ENCODE assay signal across 19 cellular contexts in genomic region chr2:137202310-137202709, GRCh38.
"Had no signal": no experiment of that assay in that cellular context is flagged by ENCODE, and none has a peak within 500 bp of the region (broad histone marks: within the 10 kb centered on the region; RNA-seq: fewer than 3 reads in every experiment).

No MANE protein-coding gene starts in this region.

- H3K9me3 Mint-ChIP-seq: dendritic cell treated with granulocyte-macrophage colony-stimulating factor and Interleukin-4, amounts not matched to agents 40 ng/mL and 50 ng/mL, for 4 days; neural progenitor cell had no signal

- H3K4me3 ChIP-seq: lung, neural progenitor cell, right lobe of liver, smooth muscle cell, tibial nerve had no signal

- DNase-seq: activated CD4-positive, alpha-beta T cell treated with anti-CD3 and anti-CD28 coated beads, Interleukin-2, amount 50 U/mL, for 4 hours; activated naive CD4-positive, alpha-beta T cell treated with Interleukin-2 at 50 U/mL for 16 hours; activated T-cell treated with anti-CD3 and anti-CD28 coated beads for 4 hours; aorta; effector memory CD8-positive, alpha-beta T cell; hypothalamus; left colon; midbrain; right lobe of liver; stimulated activated CD4-positive, alpha-beta T cell treated with anti-CD3 and anti-CD28 coated beads, Interleukin-4, amount 100 ng/mL, for 4 hours; stimulated activated CD8-positive, alpha-beta memory T cell treated with anti-CD3 and anti-CD28 coated beads, Interleukin-4, amount 100 ng/mL, for 48 hours; stimulated activated naive CD4-positive, alpha-beta T cell treated with Interleukin-2 at 50 U/mL for 16 hours; substantia nigra had no signal

- H3K36me3 ChIP-seq: neural progenitor cell, right lobe of liver, tibial nerve had no signal

- H3K4me1 Mint-ChIP-seq: neural progenitor cell had no signal

- H3K27ac Mint-ChIP-seq: dendritic cell treated with granulocyte-macrophage colony-stimulating factor and Interleukin-4, amounts not matched to agents 40 ng/mL and 50 ng/mL, for 4 days; effector memory CD8-positive, alpha-beta T cell; neural progenitor cell had no signal

- H3K27me3 Mint-ChIP-seq: dendritic cell treated with granulocyte-macrophage colony-stimulating factor and Interleukin-4, amounts not matched to agents 40 ng/mL and 50 ng/mL, for 4 days; effector memory CD8-positive, alpha-beta T cell had no signal

- ATAC-seq: activated CD4-positive, CD25-positive, alpha-beta regulatory T cell treated with anti-CD3 and anti-CD28 coated beads, Interleukin-2, amount 50 U/mL, for 24 hours; effector memory CD8-positive, alpha-beta T cell; left colon; right lobe of liver had no signal

- H3K36me3 Mint-ChIP-seq: neural progenitor cell had no signal

- H3K27me3 ChIP-seq: neural progenitor cell, right lobe of liver, tibial nerve had no signal

- H3K4me3 Mint-ChIP-seq: dendritic cell treated with granulocyte-macrophage colony-stimulating factor and Interleukin-4, amounts not matched to agents 40 ng/mL and 50 ng/mL, for 4 days; effector memory CD8-positive, alpha-beta T cell; neural progenitor cell had no signal
